19 cellular contexts compared by ENCODE assay signal in genomic region chr3:129387492-129387891, GRCh38. TPM values are rescaled to one million over a fixed set of nuclear protein-coding genes. Genes with fewer than 3 reads are reported as not detected.
"Had no signal": no experiment of that assay in that cellular context is flagged by ENCODE, and none has a peak within 500 bp of the region (broad histone marks: within the 10 kb centered on the region; RNA-seq: fewer than 3 reads in every experiment).

No MANE protein-coding gene starts in this region.

- H3K4me3 Mint-ChIP-seq: activated naive CD4-positive, alpha-beta T cell treated with anti-CD3 and anti-CD28 coated beads, Interleukin-2, amount 50 U/mL, for 24 hours; naive B cell; neural progenitor cell had no signal

- H3K9ac ChIP-seq: neural progenitor cell had no signal

- H3K27me3 ChIP-seq: esophagus squamous epithelium, neural progenitor cell, tibial nerve had no signal

- H3K27ac Mint-ChIP-seq: activated naive CD4-positive, alpha-beta T cell treated with anti-CD3 and anti-CD28 coated beads, Interleukin-2, amount 50 U/mL, for 24 hours had no signal

- H3K9me3 ChIP-seq: esophagus squamous epithelium, mucosa of descending colon, psoas muscle, tibial nerve had no signal

- H3K4me3 ChIP-seq: esophagus squamous epithelium, mucosa of descending colon, neural progenitor cell, psoas muscle, skin epidermis, tibial nerve had no signal

- H2AFZ ChIP-seq: neural progenitor cell had no signal

- H3K27ac ChIP-seq: neural progenitor cell, WERI-Rb-1 had no signal

- H3K4me2 ChIP-seq: neural progenitor cell had no signal

- H3K9me3 Mint-ChIP-seq: activated naive CD4-positive, alpha-beta T cell treated with anti-CD3 and anti-CD28 coated beads, Interleukin-2, amount 50 U/mL, for 24 hours; neural progenitor cell had no signal

- ATAC-seq: psoas muscle, right cardiac atrium had no signal

- H3K36me3 ChIP-seq: neural progenitor cell had no signal

- H3K27me3 Mint-ChIP-seq: activated naive CD4-positive, alpha-beta T cell treated with anti-CD3 and anti-CD28 coated beads, Interleukin-2, amount 50 U/mL, for 24 hours; naive B cell had no signal

- H3K4me1 Mint-ChIP-seq: activated naive CD4-positive, alpha-beta T cell treated with anti-CD3 and anti-CD28 coated beads, Interleukin-2, amount 50 U/mL, for 24 hours had no signal

- DNase-seq: activated CD4-positive, alpha-beta T cell treated with anti-CD3 and anti-CD28 coated beads for 1 hour; activated gamma-delta T cell; cerebellar nuclear complex; cortex of kidney; esophagus squamous epithelium; foreskin fibroblast; glutamatergic neuron; mucosa of descending colon; naive B cell; psoas muscle; right cardiac atrium; stimulated activated CD4-positive, alpha-beta T cell treated with anti-CD3 and anti-CD28 coated beads, Interleukin-15, amount 100 ng/mL, for 24 hours; stimulated activated CD4-positive, alpha-beta T cell treated with anti-CD3 and anti-CD28 coated beads, Interleukin-2, amount 100 ng/mL, for 48 hours; WERI-Rb-1 had no signal

RNA-seq across cellular contexts. Expression of gene EFCAB12, which starts 40.9 kb away (rescaled TPM):
- total RNA-seq: bronchial epithelial cell, psoas muscle had no signal
